9 cellular contexts compared by ENCODE assay signal in genomic region chr14:96038920-96039632, GRCh38. TPM values are rescaled to one million over a fixed set of nuclear protein-coding genes. Genes with fewer than 3 reads are reported as not detected.
A peak's percentile ranks its signal among the peaks of the same experiment; 100 is the strongest.
DNase-seq lines count a peak whose midpoint lies in the region; ATAC-seq and TF ChIP-seq lines count a peak whose summit lies in the region.
"Had no signal": no experiment of that assay in that cellular context is flagged by ENCODE, and none has a peak within 500 bp of the region (broad histone marks: within the 10 kb centered on the region; RNA-seq: fewer than 3 reads in every experiment).

C14orf132 (plus strand) TSS chr14:96039362; CDS start chr14:96039501, 139 bp downstream.

- 0 out of 2 replicates have a peak within 1 kb of the TSS, but pooled peaks have one; percentile 42 for H2AFZ ChIP-seq in MM.1S (ENCODE audit: low read length)

- CTCF ChIA-PET in activated CD4-positive, alpha-beta memory T cell treated with anti-CD3 and anti-CD28 coated beads, Interleukin-2, amount 10 ng/mL, durations not matched to agents 7 days and 5 days (lab: Charles Lee), result no interaction called here

- TF ChIP-seq CTCF in GM12864 (IDR thresholded peaks at IDR 0.05; ENCODE audit: low read depth, low read length, missing control alignments), result no peak
- TF ChIP-seq CTCF in MM.1S (IDR thresholded peaks at IDR 0.05; ENCODE audit: low read length), result no peak

- no peak within 1 kb of the TSS for H2AK5ac ChIP-seq in mesendoderm (ENCODE audit: low read length)

- peak within 1 kb of the TSS; percentile 31 for H3K18ac ChIP-seq in mesendoderm (ENCODE audit: low read length)

- no peak within 1 kb of the TSS for H2BK15ac ChIP-seq in mesendoderm (replicated peaks; ENCODE audit: low read depth)

- H3K79me2 ChIP-seq in MM.1S (ENCODE audit: low read length) (no peaks in the 10 kb centered on the region), mesendoderm (ENCODE audit: control insufficient read depth, insufficient read depth, low read length) (no peaks in the 10 kb centered on the region)

- H3K36me3 ChIP-seq in MM.1S (replicated peaks; ENCODE audit: insufficient read depth, low read length), result no peaks in the 10 kb centered on the region
- no peaks in the 10 kb centered on the region for H3K36me3 ChIP-seq in mesendoderm (ENCODE audit: control insufficient read depth, insufficient read depth, low read length)

- peak within 1 kb of the TSS; percentile 37 for H2BK5ac ChIP-seq in mesendoderm (ENCODE audit: low read length)

- peaks cover 13% of the 10 kb centered on the region for H3K4me1 Mint-ChIP-seq in activated CD4-positive, alpha-beta memory T cell treated with anti-CD3 and anti-CD28 coated beads, Interleukin-2, amount 10 ng/mL, durations not matched to agents 7 days and 5 days
- peaks cover 4 to 7% of the 10 kb centered on the region in 2 donors for H3K4me1 Mint-ChIP-seq in effector memory CD8-positive, alpha-beta T cell (ENCODE audit: low read depth in 2 of 2)

- peak within 1 kb of the TSS; percentile 35; the same call in 1 of the 2 replicates for H3K4me3 ChIP-seq in GM12864 (ENCODE audit: low read depth, low read length)
- H3K4me3 ChIP-seq in MM.1S (ENCODE audit: low read length), result peak within 1 kb of the TSS; percentile 67
- peak within 1 kb of the TSS; percentile 75 for H3K4me3 ChIP-seq in mesendoderm (ENCODE audit: low read length)

- H4K8ac ChIP-seq in mesendoderm (ENCODE audit: low read depth, low read length), result no peak within 1 kb of the TSS

- peak within 1 kb of the TSS; percentile 85 for H3K4me2 ChIP-seq in MM.1S (ENCODE audit: low read depth, low read length)
- peak within 1 kb of the TSS; percentile 74 for H3K4me2 ChIP-seq in mesendoderm (ENCODE audit: low read length)

- H2BK120ac ChIP-seq in mesendoderm (ENCODE audit: low read depth, low read length), result no peak within 1 kb of the TSS

- H3F3A ChIP-seq in MM.1S (ENCODE audit: insufficient read depth, low read length), result no peaks in the 10 kb centered on the region

- H3K9me3 Mint-ChIP-seq in activated CD4-positive, alpha-beta memory T cell treated with anti-CD3 and anti-CD28 coated beads, Interleukin-2, amount 10 ng/mL, durations not matched to agents 7 days and 5 days, result no peaks in the 10 kb centered on the region
- no peaks in the 10 kb centered on the region for H3K9me3 Mint-ChIP-seq in effector memory CD8-positive, alpha-beta T cell

- H3K27me3 Mint-ChIP-seq in activated CD4-positive, alpha-beta memory T cell treated with anti-CD3 and anti-CD28 coated beads, Interleukin-2, amount 10 ng/mL, durations not matched to agents 7 days and 5 days, result peaks cover 46% of the 10 kb centered on the region
- H3K27me3 Mint-ChIP-seq in effector memory CD8-positive, alpha-beta T cell, result peaks cover 46 to 92% of the 10 kb centered on the region in 2 donors

- H3K27ac Mint-ChIP-seq in activated CD4-positive, alpha-beta memory T cell treated with anti-CD3 and anti-CD28 coated beads, Interleukin-2, amount 10 ng/mL, durations not matched to agents 7 days and 5 days, result no peak within 1 kb of the TSS
- no peak within 1 kb of the TSS for H3K27ac Mint-ChIP-seq in effector memory CD8-positive, alpha-beta T cell

- H3K23ac ChIP-seq in mesendoderm (ENCODE audit: low read length), result peak within 1 kb of the TSS; percentile 59

- H3K4me3 Mint-ChIP-seq in activated CD4-positive, alpha-beta memory T cell treated with anti-CD3 and anti-CD28 coated beads, Interleukin-2, amount 10 ng/mL, durations not matched to agents 7 days and 5 days, result peak within 1 kb of the TSS; percentile 67
- H3K4me3 Mint-ChIP-seq in effector memory CD8-positive, alpha-beta T cell, result peak within 1 kb of the TSS; percentile 66 to 68

- H3K9me3 ChIP-seq in MM.1S (replicated peaks; ENCODE audit: insufficient read depth, low read length), result no peaks in the 10 kb centered on the region

- H4K20me1 ChIP-seq in MM.1S (ENCODE audit: insufficient read depth, low read length), result no peaks in the 10 kb centered on the region

- H3K27ac ChIP-seq in MM.1S (ENCODE audit: low read length) (no peak within 1 kb of the TSS), mesendoderm (ENCODE audit: low read depth, low read length) (no peak within 1 kb of the TSS)
- H3K27ac ChIP-seq: epithelial cell of prostate had no signal

- DNase-seq in GM12864 (ENCODE audit: low read depth) (no peak), MM.1S (peak; percentile 46), mesendoderm (peak; percentile 66), RKO (ENCODE audit: low spot score) (no peak)
- peak; percentile 56 for DNase-seq in activated CD4-positive, alpha-beta memory T cell treated with anti-CD3 and anti-CD28 coated beads, Interleukin-2, amount 10 ng/mL, durations not matched to agents 7 days and 5 days
- DNase-seq in effector memory CD8-positive, alpha-beta T cell, result no peak
- peak; percentile 10 for DNase-seq in stimulated activated CD8-positive, alpha-beta memory T cell treated with anti-CD3 and anti-CD28 coated beads, Interleukin-12 subunit alpha, Interleukin-12 subunit beta, amount 100 ng/mL, for 24 hours (ENCODE audit: extremely low read depth)

- POLR2A ChIA-PET in activated CD4-positive, alpha-beta memory T cell treated with anti-CD3 and anti-CD28 coated beads, Interleukin-2, amount 10 ng/mL, durations not matched to agents 7 days and 5 days (lab: Charles Lee), result no interaction called here

- peak within 1 kb of the TSS; percentile 76 for H3K4ac ChIP-seq in mesendoderm (ENCODE audit: low read depth, low read length)

- WGBS in mesendoderm (ENCODE audit: extremely low coverage, insufficient coverage, low lambda C conversion rate), result no CpG with 5 or more reads among the region's 72 CpGs

- H3K79me1 ChIP-seq in mesendoderm (ENCODE audit: low read length), result peaks cover 10% of the 10 kb centered on the region

- H3K27me3 ChIP-seq in MM.1S (replicated peaks; ENCODE audit: insufficient read depth, low read length) (no peaks in the 10 kb centered on the region; the same call in 1 of the 2 replicates), mesendoderm (ENCODE audit: insufficient read depth, low read length, poor library complexity) (no peaks in the 10 kb centered on the region)

- no peaks in the 10 kb centered on the region for H3K9me2 ChIP-seq in MM.1S (replicated peaks; ENCODE audit: insufficient read depth, low read length)

- ATAC-seq in effector memory CD8-positive, alpha-beta T cell (replicated peaks), result no peak
- no peak for ATAC-seq in HG03280 (IDR thresholded peaks at IDR 0.05; ENCODE audit: unreplicated experiment)

- H3K4me1 ChIP-seq in MM.1S (ENCODE audit: low read length), result no peaks in the 10 kb centered on the region
- no peaks in the 10 kb centered on the region for H3K4me1 ChIP-seq in mesendoderm (ENCODE audit: control insufficient read depth, low read depth, low read length)

- H4K5ac ChIP-seq in mesendoderm (ENCODE audit: low read length), result no peak within 1 kb of the TSS

- peak within 1 kb of the TSS; percentile 97 for H3K56ac ChIP-seq in mesendoderm (ENCODE audit: low read length)

- H3K36me3 Mint-ChIP-seq in activated CD4-positive, alpha-beta memory T cell treated with anti-CD3 and anti-CD28 coated beads, Interleukin-2, amount 10 ng/mL, durations not matched to agents 7 days and 5 days (ENCODE audit: low read depth), result no peaks in the 10 kb centered on the region
- H3K36me3 Mint-ChIP-seq in effector memory CD8-positive, alpha-beta T cell (ENCODE audit: insufficient read depth), result no peaks in the 10 kb centered on the region

- H3K9ac ChIP-seq in MM.1S (ENCODE audit: low read length) (peak within 1 kb of the TSS; percentile 42; the same call in 1 of the 2 replicates), mesendoderm (ENCODE audit: low read length) (peak within 1 kb of the TSS; percentile 92)

RNA-seq across cellular contexts. Expression of gene C14orf132, which starts in this region (rescaled TPM):
- total RNA-seq in activated CD4-positive, alpha-beta memory T cell treated with anti-CD3 and anti-CD28 coated beads, Interleukin-2, amount 10 ng/mL, durations not matched to agents 7 days and 5 days, result 1 to 10 TPM; 1.1 to 1.2 TPM
- polyA plus RNA-seq in mesendoderm (2013, experiment 1 of 2), result 18.8 TPM
- polyA plus RNA-seq in mesendoderm (2013, experiment 2 of 2), result 18.0 TPM

Comparison
In these comparisons a context has a peak if more than half of its experiments do, and no peak if none do; other contexts are left out.
1. DNase-seq: peak in MM.1S (single experiment), activated CD4-positive, alpha-beta memory T cell treated with anti-CD3 and anti-CD28 coated beads, Interleukin-2, amount 10 ng/mL, durations not matched to agents 7 days and 5 days (single experiment), mesendoderm (single experiment) and stimulated activated CD8-positive, alpha-beta memory T cell treated with anti-CD3 and anti-CD28 coated beads, Interleukin-12 subunit alpha, Interleukin-12 subunit beta, amount 100 ng/mL, for 24 hours (single experiment); none in GM12864 (single experiment), effector memory CD8-positive, alpha-beta T cell (0 of 3) and RKO (single experiment).
2. Peak in every context shown above with its lines, with median percentiles within 50 percentile points of each other: H3K4me3 ChIP-seq.